ENCODE assay signal across 8 cellular contexts in the genomic region with DNA sequence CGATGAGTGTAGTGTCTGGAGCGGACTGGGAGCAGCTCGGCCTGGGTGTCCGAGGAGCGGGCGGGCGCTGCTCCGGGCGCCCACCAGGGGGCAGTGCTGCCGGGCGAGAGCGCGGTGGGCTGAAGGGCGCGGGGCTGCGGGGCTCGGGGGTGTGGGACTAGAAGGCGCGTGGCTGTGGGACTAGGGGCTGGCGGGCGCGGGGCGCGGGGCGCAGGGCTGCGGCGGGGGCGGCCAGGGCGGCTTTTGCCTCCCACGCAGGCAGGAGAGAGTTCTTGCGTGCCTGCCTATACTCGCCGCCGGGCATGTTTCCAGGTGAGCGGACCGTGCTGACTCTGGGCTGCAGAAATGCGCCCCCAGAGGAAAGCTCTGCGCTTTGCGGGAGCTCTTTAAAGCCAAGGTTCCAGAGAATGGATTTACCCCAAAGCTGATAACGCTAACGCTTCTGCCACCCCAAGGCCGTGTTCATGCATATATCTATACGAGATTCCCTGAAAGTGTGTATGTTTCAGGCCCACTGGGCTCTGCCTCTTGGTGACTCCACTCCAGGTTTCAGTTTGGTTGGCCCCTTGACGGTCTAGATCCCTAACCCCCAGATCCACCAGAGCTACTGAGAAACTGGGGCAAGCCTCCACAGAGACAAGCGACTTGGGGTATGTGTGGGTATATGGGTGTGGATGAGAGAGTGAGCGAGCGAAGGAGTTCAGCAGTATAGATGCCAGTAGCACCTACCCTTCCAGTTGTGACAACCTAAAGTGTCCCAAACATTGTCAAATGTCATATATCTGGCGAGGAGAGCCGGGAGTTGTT. TPM values are rescaled to one million over a fixed set of nuclear protein-coding genes. Genes with fewer than 3 reads are reported as not detected.
DNase-seq lines count a peak whose midpoint lies in the region; ATAC-seq, FAIRE-seq and TF ChIP-seq lines count a peak whose summit lies in the region.

No MANE protein-coding gene starts in this region.

- H4K8ac ChIP-seq in H1 (ENCODE audit: extremely low read depth, insufficient read depth, low read length): peak overlapping the region; percentile 87; the same call in 1 of the 2 replicates

- peak overlapping the region; percentile 44 to 73 (median 46) for H3K4me3 ChIP-seq in H1 (ENCODE audit: extremely low read depth in 1 of 4, insufficient read depth in 2 of 4, low read depth in 3 of 4, low read length in 4 of 4)

- peak; percentile 86 for ATAC-seq in HG02970 (IDR thresholded peaks at IDR 0.05; ENCODE audit: low FRiP score, unreplicated experiment)

- WGBS in H1 (ENCODE audit: extremely low coverage in 1 of 2, insufficient coverage in 1 of 2, insufficient read length in 1 of 2, insufficient replicate concordance in 2 of 2, low coverage in 1 of 2, low lambda C conversion rate in 2 of 2, missing lambda C conversion rate in 1 of 2), 2 experiments: 22% methylated on average over 32 of the region's 49 CpGs; no CpG with 5 or more reads in 1 of the 2 experiments

- H3K18ac ChIP-seq in H1 (ENCODE audit: extremely low read depth, low read length): peak overlapping the region; percentile 17; the same call in 1 of the 2 replicates

- H3K23me2 ChIP-seq in H1 (ENCODE audit: low read depth, low read length): no peaks in the 10 kb centered on the region

- peak overlapping the region; percentile 1 to 57; a peak in 3 of 4 replicates for H3K4me2 ChIP-seq in H1 (ENCODE audit: insufficient read depth in 1 of 2, low read depth in 2 of 2, low read length in 2 of 2)

- peak overlapping the region in 2 of 4 experiments; percentile 21 to 46; a peak in 2 of 7 replicates for H3K9ac ChIP-seq in H1 (replicated peaks in 1 of 4; ENCODE audit: extremely low read depth in 1 of 4, low read depth in 3 of 4, low read length in 3 of 4)

- H3K4ac ChIP-seq in H1 (replicated peaks; ENCODE audit: insufficient read length, low read depth, low read length): peak overlapping the region; percentile 53

- no peak overlapping the region for H3K27ac Mint-ChIP-seq in mesothelial cell of epicardium

- H3K27me3 Mint-ChIP-seq in mesothelial cell of epicardium (ENCODE audit: low read depth): peaks cover 5% of the 10 kb centered on the region

- peak overlapping the region; percentile 100 for H2AFZ ChIP-seq in H1 (ENCODE audit: low read length)

- TF ChIP-seq CTCF in H1 (IDR thresholded peaks at IDR 0.05; ENCODE audit: control extremely low read depth in 1 of 3, insufficient read depth in 1 of 3, low read depth in 1 of 3, low read length in 3 of 3): peak; percentile 67 to 90 (median 87)
- TF ChIP-seq CTCF in mesothelial cell of epicardium (IDR thresholded peaks at IDR 0.05; ENCODE audit: unreplicated experiment): peak; percentile 77

- POLR2A ChIA-PET in H1 (lab: Charles Lee; ENCODE audit: partially characterized antibody): interaction anchor here (0.8 to 3.6 kb wide), 13 partner anchors 11 to 323 kb away, joined by 3 to 28 read pairs (median 4); a partner anchor contains a TSS

- H2BK120ac ChIP-seq in H1 (replicated peaks; ENCODE audit: low read depth, low read length): no peak overlapping the region

- peak; percentile 29 to 52; a peak in 2 of 4 replicates for TF ChIP-seq RAD21 in H1 (IDR thresholded peaks at IDR 0.05 in 1 of 2, conservative IDR thresholded peaks at IDR 0.05 in 1 of 2; ENCODE audit: low read depth in 2 of 2, low read length in 2 of 2)

- H3K56ac ChIP-seq in H1 (replicated peaks; ENCODE audit: insufficient read length, low read depth, low read length): peak overlapping the region; percentile 52

- no peaks in the 10 kb centered on the region for H3K36me3 Mint-ChIP-seq in mesothelial cell of epicardium

- H3K4me1 ChIP-seq in H1 (replicated peaks in 1 of 4; ENCODE audit: control insufficient read depth in 3 of 4, insufficient read depth in 4 of 4, low read length in 3 of 4): no peaks in the 10 kb centered on the region

- H3K4me1 Mint-ChIP-seq in mesothelial cell of epicardium: peaks cover 4% of the 10 kb centered on the region

- peak; percentile 88 for FAIRE-seq in H1 (lab: Jason Lieb, UNC)

- peak in 1 of 2 experiments; percentile 54; a peak in 1 of 3 replicates for TF ChIP-seq POLR2A in H1 (IDR thresholded peaks at IDR 0.05; ENCODE audit: control extremely low read depth in 1 of 2, low read depth in 2 of 2, low read length in 2 of 2)

- no peak overlapping the region for H4K91ac ChIP-seq in H1 (replicated peaks; ENCODE audit: insufficient read length, low read length)

- DNase-seq in SIG-M5 treated with dmso at 0.1 percent for 504 hours (lab: John Stamatoyannopoulos, UW; ENCODE audit: unreplicated experiment) (peak; percentile 27), SIG-M5 (lab: John Stamatoyannopoulos, UW) (no peak), NCI-H2227 treated with DMSO at 0.1 percent for 48 hours (lab: John Stamatoyannopoulos, UW) (peak; percentile 29), H1 (ENCODE audit: low read depth in 1 of 2, low spot score in 2 of 2) (peak; percentile 51 to 93), mesothelial cell of epicardium (ENCODE audit: low spot score in 2 of 2, unreplicated experiment in 2 of 2) (peak; percentile 48 to 80)
- peak; percentile 90 for DNase-seq in activated CD8-positive, alpha-beta memory T cell treated with anti-CD3 and anti-CD28 coated beads for 24 hours
- DNase-seq in stimulated activated CD8-positive, alpha-beta memory T cell treated with anti-CD3 and anti-CD28 coated beads, Interleukin-15, amount 100 ng/mL, for 1 hour (ENCODE audit: low read depth): peak; percentile 40

- H3K9me3 ChIP-seq in H1 (ENCODE audit: insufficient read depth in 2 of 2, low read depth in 1 of 2, low read length in 1 of 2): peaks cover 0 to 5% of the 10 kb centered on the region in 2 experiments; a peak in 1 of 4 replicates

- no peaks in the 10 kb centered on the region for H3K79me2 ChIP-seq in H1 (ENCODE audit: control insufficient read depth in 1 of 2, insufficient read depth in 2 of 2, low read length in 2 of 2)

- H3K79me1 ChIP-seq in H1 (ENCODE audit: low read depth, low read length): no peaks in the 10 kb centered on the region

- H2BK15ac ChIP-seq in H1 (ENCODE audit: low read length): no peak overlapping the region

- CTCF ChIA-PET in H1 (lab: Charles Lee; ENCODE audit: partially characterized antibody): interaction anchor here (0.6 to 7.3 kb wide), 93 partner anchors 8 to 942 kb away, joined by 3 to 72 read pairs (median 4); a partner anchor contains a TSS

- H3K36me3 ChIP-seq in H1 (ENCODE audit: control insufficient read depth in 2 of 4, insufficient read depth in 4 of 4, low read length in 3 of 4): no peaks in the 10 kb centered on the region

- no peaks in the 10 kb centered on the region for H3K9me3 Mint-ChIP-seq in mesothelial cell of epicardium

- H2AK5ac ChIP-seq in H1 (ENCODE audit: low read depth, low read length): peak overlapping the region; percentile 88

- H3K27me3 ChIP-seq in H1 (replicated peaks in 1 of 4; ENCODE audit: control insufficient read depth in 3 of 4, extremely low read depth in 1 of 4, insufficient read depth in 3 of 4, low read length in 3 of 4): peaks cover 0 to 2% (median 0%) of the 10 kb centered on the region in 4 experiments; a peak in 2 of 7 replicates

- H3K4me3 Mint-ChIP-seq in mesothelial cell of epicardium: peak overlapping the region; percentile 79

- H3K14ac ChIP-seq in H1 (ENCODE audit: insufficient read length): no peak overlapping the region

- no peak for TF ChIP-seq EP300 in H1 (IDR thresholded peaks at IDR 0.05; ENCODE audit: borderline replicate concordance in 1 of 2, low read depth in 2 of 2, low read length in 2 of 2)

- no peak overlapping the region for H2BK20ac ChIP-seq in H1 (ENCODE audit: low read length)

- no peaks in the 10 kb centered on the region for H4K20me1 ChIP-seq in H1 (replicated peaks in 1 of 2; ENCODE audit: control insufficient read depth in 1 of 2, insufficient read depth in 2 of 2, low read length in 2 of 2)

- no peak overlapping the region for H3K27ac ChIP-seq in H1 (ENCODE audit: low read depth, low read length)

- H2BK5ac ChIP-seq in H1 (ENCODE audit: low read depth, low read length): no peak overlapping the region; the same call in 1 of the 2 replicates

- H2BK12ac ChIP-seq in H1 (ENCODE audit: low read depth, low read length): peak overlapping the region; percentile 32; the same call in 1 of the 2 replicates

- peak overlapping the region; percentile 21 for H4K5ac ChIP-seq in H1 (ENCODE audit: insufficient read length, low read depth, low read length)

- H3K23ac ChIP-seq in H1 (ENCODE audit: insufficient read length): no peak overlapping the region

TF ChIP-seq in H1, 55 proteins besides CTCF, POLR2A, EP300 and RAD21 (continues in another document):
- TF ChIP-seq CHD2 (IDR thresholded peaks at IDR 0.05; ENCODE audit: low read length): no peak
- TF ChIP-seq TBP (IDR thresholded peaks at IDR 0.05; ENCODE audit: low read depth, low read length): 0 out of 2 replicates have a peak, but pooled peaks have one; percentile 37
- TF ChIP-seq CBX8 (IDR thresholded peaks at IDR 0.05; ENCODE audit: borderline replicate concordance, low read depth, low read length): no peak
- TF ChIP-seq RXRA (IDR thresholded peaks at IDR 0.05; ENCODE audit: insufficient read depth, low read depth, low read length): no peak
- no peak for TF ChIP-seq JUN (IDR thresholded peaks at IDR 0.05; ENCODE audit: low read depth, low read length)
- TF ChIP-seq GTF2F1 (IDR thresholded peaks at IDR 0.05; ENCODE audit: borderline replicate concordance, low read depth, low read length): no peak
- TF ChIP-seq CREB1 (IDR thresholded peaks at IDR 0.05): no peak
- TF ChIP-seq CEBPB (IDR thresholded peaks at IDR 0.05; ENCODE audit: low read depth, low read length): no peak
- 0 out of 2 replicates have a peak, but pooled peaks have one; percentile 15 for TF ChIP-seq GABPA (IDR thresholded peaks at IDR 0.05; ENCODE audit: borderline replicate concordance, insufficient read depth, low read length)
- TF ChIP-seq HDAC6 (IDR thresholded peaks at IDR 0.05; ENCODE audit: low read depth, low read length): no peak
- TF ChIP-seq FOSL1 (IDR thresholded peaks at IDR 0.05; ENCODE audit: insufficient read depth, low read depth, low read length): no peak
- no peak for TF ChIP-seq SP1 (IDR thresholded peaks at IDR 0.05; ENCODE audit: low read depth, low read length)
- TF ChIP-seq PHF8 (conservative IDR thresholded peaks at IDR 0.05; ENCODE audit: low read depth, low read length): no peak; the same call in 1 of the 2 replicates

RNA-seq across cellular contexts. Expression of a gene that starts 56.2 kb away (rescaled TPM):
- total RNA-seq in H1 (2021; fragmentation: NEBNext Ultra II Directional; extraction: Animal tissue kit (Norgen Biotek cat#: 25700)): 8.8 and 9.9 TPM in 2 replicates
- 6.4 and 7.4 TPM in 2 replicates for polyA plus RNA-seq in H1 (2011; rRNA removed)
- polyA plus RNA-seq in H1 (2011; cell fraction: cytosol; rRNA removed): 6.6 TPM
- polyA plus RNA-seq in H1 (2011; cell fraction: nucleus; rRNA removed): 6.3 TPM
- 4.0 to 7.4 TPM (median 5.3 TPM) in 4 replicates for polyA plus RNA-seq in H1 (2012, experiment 1 of 2)
- 0.73 TPM for polyA plus RNA-seq in H1 (2012, experiment 2 of 2)
- 9.0 TPM for polyA plus RNA-seq in H1 (2013, experiment 1 of 2)
- 9.5 TPM for polyA plus RNA-seq in H1 (2013, experiment 2 of 2)
- polyA minus RNA-seq in H1 (2011; rRNA and poly(A)+ RNA removed): 38.6 and 44.2 TPM in 2 replicates
- 9.7 TPM for polyA minus RNA-seq in H1 (2011; cell fraction: cytosol; rRNA and poly(A)+ RNA removed)
- 13.2 TPM for polyA minus RNA-seq in H1 (2011; cell fraction: nucleus; rRNA and poly(A)+ RNA removed)
- total RNA-seq in mesothelial cell of epicardium: 2.9 to 3.1 TPM (median 3.1 TPM) in 3 replicates
